Comparison of ENCODE assay signal across 1 cellular context in the genomic region with DNA sequence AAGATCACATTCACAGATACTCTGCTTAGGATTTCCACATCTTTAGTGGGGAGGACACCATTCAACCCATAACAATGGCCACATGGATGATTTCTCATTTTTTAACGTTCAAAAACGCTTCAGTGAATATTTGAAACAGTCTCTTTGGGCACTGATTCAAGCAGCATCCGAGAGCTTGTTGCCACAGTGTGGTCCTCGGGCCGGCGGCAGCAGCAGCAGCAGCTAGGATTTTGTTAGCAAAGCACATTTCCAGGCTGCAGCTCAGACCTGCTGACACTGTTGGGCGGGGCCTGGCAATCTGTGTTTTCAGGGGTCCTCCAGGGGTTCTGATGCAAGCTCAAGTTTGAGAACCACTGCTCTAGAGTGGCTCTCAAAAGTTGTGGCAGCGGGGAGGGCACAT.
TF ChIP-seq lines count a peak whose summit lies in the region.

No MANE protein-coding gene starts in this region.

TF ChIP-seq in GM23338, 12 proteins besides CTCF, POLR2A, EP300 and RAD21 (continued from another document):
- TF ChIP-seq, protein P1, sequence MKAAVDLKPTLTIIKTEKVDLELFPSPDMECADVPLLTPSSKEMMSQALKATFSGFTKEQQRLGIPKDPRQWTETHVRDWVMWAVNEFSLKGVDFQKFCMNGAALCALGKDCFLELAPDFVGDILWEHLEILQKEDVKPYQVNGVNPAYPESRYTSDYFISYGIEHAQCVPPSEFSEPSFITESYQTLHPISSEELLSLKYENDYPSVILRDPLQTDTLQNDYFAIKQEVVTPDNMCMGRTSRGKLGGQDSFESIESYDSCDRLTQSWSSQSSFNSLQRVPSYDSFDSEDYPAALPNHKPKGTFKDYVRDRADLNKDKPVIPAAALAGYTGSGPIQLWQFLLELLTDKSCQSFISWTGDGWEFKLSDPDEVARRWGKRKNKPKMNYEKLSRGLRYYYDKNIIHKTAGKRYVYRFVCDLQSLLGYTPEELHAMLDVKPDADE (IDR thresholded peaks at IDR 0.05), result no peak
